In genomic region chr6:24968711-24969110, GRCh38 we compare ENCODE assay signal across 18 cellular contexts. TPM values are rescaled to one million over a fixed set of nuclear protein-coding genes. Genes with fewer than 3 reads are reported as not detected.
DNase-seq lines count a peak whose midpoint lies in the region; ATAC-seq and TF ChIP-seq lines count a peak whose summit lies in the region.
"Had no signal": no experiment of that assay in that cellular context is flagged by ENCODE, and none has a peak within 500 bp of the region (broad histone marks: within the 10 kb centered on the region; RNA-seq: fewer than 3 reads in every experiment).

No MANE protein-coding gene starts in this region.

- peaks cover 12% of the 10 kb centered on the region; the same call in 1 of the 2 replicates for H3K4me1 ChIP-seq in GM23338 (ENCODE audit: insufficient read depth)
- H3K4me1 ChIP-seq in endodermal cell (ENCODE audit: control insufficient read depth, insufficient read depth, low read length) = no peaks in the 10 kb centered on the region
- H3K4me1 ChIP-seq: BLaER1 had no signal

- CTCF ChIA-PET in activated CD4-positive, alpha-beta T cell treated with anti-CD3 and anti-CD28 coated beads for 36 hours (lab: Charles Lee) = interaction anchor here (0.6 to 1.2 kb wide), 2 partner anchors 9 to 36 kb away, joined by 3 read pairs; no protein-coding TSS in a partner anchor

- H3K4me3 ChIP-seq in GM23338 (no peak overlapping the region), endodermal cell (ENCODE audit: low read length) (no peak overlapping the region)
- H3K4me3 ChIP-seq: BLaER1, K562, PC-9 had no signal

- ATAC-seq in activated CD4-positive, alpha-beta T cell treated with anti-CD3 and anti-CD28 coated beads for 36 hours = peak; percentile 49
- ATAC-seq in GM23338 = peak; percentile 50; the same call in 2 of the 3 replicates
- ATAC-seq in stimulated activated effector memory CD8-positive, alpha-beta T cell treated with anti-CD3 and anti-CD28 coated beads, Interleukin-12 subunit alpha, Interleukin-12 subunit beta, amount 100 ng/mL, for 72 hours = peak; percentile 88
- ATAC-seq: K562 had no signal

- H3K9me3 Mint-ChIP-seq in activated CD4-positive, alpha-beta T cell treated with anti-CD3 and anti-CD28 coated beads for 36 hours (ENCODE audit: low read depth) = peaks cover 6% of the 10 kb centered on the region
- H3K9me3 Mint-ChIP-seq in GM23338 (no peaks in the 10 kb centered on the region), endodermal cell (no peaks in the 10 kb centered on the region)
- H3K9me3 Mint-ChIP-seq in stimulated activated effector memory CD8-positive, alpha-beta T cell treated with anti-CD3 and anti-CD28 coated beads, Interleukin-12 subunit alpha, Interleukin-12 subunit beta, amount 100 ng/mL, for 72 hours = no peaks in the 10 kb centered on the region

- H3K9me2 ChIP-seq in GM23338 (ENCODE audit: insufficient read depth) = peaks cover 16% of the 10 kb centered on the region

- no peaks in the 10 kb centered on the region for H3F3A ChIP-seq in GM23338 (replicated peaks; ENCODE audit: low read depth)

- WGBS in endodermal cell (ENCODE audit: insufficient coverage in 1 of 2, insufficient read length in 1 of 2), 2 experiments = 89 to 97% methylated on average over 2 to 3 of the region's 3 CpGs

- peaks cover 68% of the 10 kb centered on the region for H3K4me1 Mint-ChIP-seq in activated CD4-positive, alpha-beta T cell treated with anti-CD3 and anti-CD28 coated beads for 36 hours
- H3K4me1 Mint-ChIP-seq in GM23338 = peaks cover 23% of the 10 kb centered on the region
- H3K4me1 Mint-ChIP-seq in endodermal cell = peaks cover 5% of the 10 kb centered on the region
- H3K4me1 Mint-ChIP-seq in stimulated activated effector memory CD8-positive, alpha-beta T cell treated with anti-CD3 and anti-CD28 coated beads, Interleukin-12 subunit alpha, Interleukin-12 subunit beta, amount 100 ng/mL, for 72 hours = peaks cover 68% of the 10 kb centered on the region

- peaks cover 4% of the 10 kb centered on the region for H3K36me3 Mint-ChIP-seq in activated CD4-positive, alpha-beta T cell treated with anti-CD3 and anti-CD28 coated beads for 36 hours (ENCODE audit: low read depth)
- H3K36me3 Mint-ChIP-seq in GM23338 (ENCODE audit: low read depth) (no peaks in the 10 kb centered on the region), endodermal cell (ENCODE audit: low read depth) (no peaks in the 10 kb centered on the region)
- peaks cover 4% of the 10 kb centered on the region for H3K36me3 Mint-ChIP-seq in stimulated activated effector memory CD8-positive, alpha-beta T cell treated with anti-CD3 and anti-CD28 coated beads, Interleukin-12 subunit alpha, Interleukin-12 subunit beta, amount 100 ng/mL, for 72 hours

- TF ChIP-seq CTCF in GM23338 (conservative IDR thresholded peaks at IDR 0.05; ENCODE audit: low read depth in 2 of 2) (no peak), endodermal cell (conservative IDR thresholded peaks at IDR 0.05) (no peak)

- no peak overlapping the region for H3K4me3 Mint-ChIP-seq in activated CD4-positive, alpha-beta T cell treated with anti-CD3 and anti-CD28 coated beads for 36 hours
- H3K4me3 Mint-ChIP-seq in GM23338 (no peak overlapping the region), endodermal cell (no peak overlapping the region)
- H3K4me3 Mint-ChIP-seq in stimulated activated effector memory CD8-positive, alpha-beta T cell treated with anti-CD3 and anti-CD28 coated beads, Interleukin-12 subunit alpha, Interleukin-12 subunit beta, amount 100 ng/mL, for 72 hours = no peak overlapping the region

- no peaks in the 10 kb centered on the region for H3K27me3 Mint-ChIP-seq in activated CD4-positive, alpha-beta T cell treated with anti-CD3 and anti-CD28 coated beads for 36 hours
- H3K27me3 Mint-ChIP-seq in GM23338 (ENCODE audit: insufficient read depth, low read depth, poor library complexity) (peaks cover 8% of the 10 kb centered on the region), endodermal cell (ENCODE audit: insufficient read depth) (no peaks in the 10 kb centered on the region)

- DNase-seq in activated CD4-positive, alpha-beta T cell treated with anti-CD3 and anti-CD28 coated beads for 36 hours = no peak
- DNase-seq in activated CD4-positive, alpha-beta T cell treated with anti-CD3 and anti-CD28 coated beads for 1 hour = no peak
- no peak for DNase-seq in GM23338 (ENCODE audit: low spot score)
- DNase-seq in endodermal cell = peak; percentile 48
- no peak for DNase-seq in stimulated activated effector memory CD8-positive, alpha-beta T cell treated with anti-CD3 and anti-CD28 coated beads, Interleukin-12 subunit alpha, Interleukin-12 subunit beta, amount 100 ng/mL, for 72 hours (ENCODE audit: low spot score in 2 of 2)
- DNase-seq in mucosa of gallbladder (ENCODE audit: low spot score) = no peak
- DNase-seq in GF-D8 (lab: John Stamatoyannopoulos, UW) = no peak
- no peak for DNase-seq in SW480 (ENCODE audit: low spot score)
- DNase-seq: 8988T, COR-L47, MV-4-11, NCI-H1436 treated with DMSO at 0.1 percent for 48 hours, NCI-H2081 treated with DMSO at 0.1 percent for 48 hours, NCI-H510A treated with DMSO at 0.1 percent for 48 hours, PC-9 had no signal

- no peak overlapping the region for H3K9ac ChIP-seq in endodermal cell (ENCODE audit: extremely low read depth, low read length, poor library complexity, severe bottlenecking)
- H3K9ac ChIP-seq: BLaER1 had no signal

- no peaks in the 10 kb centered on the region for H4K20me1 ChIP-seq in GM23338 (replicated peaks; ENCODE audit: insufficient read depth)
- H4K20me1 ChIP-seq: BLaER1 had no signal

- H3K27ac ChIP-seq in GM23338 (ENCODE audit: low read depth) (no peak overlapping the region), endodermal cell (ENCODE audit: low read depth, low read length) (no peak overlapping the region)
- H3K27ac ChIP-seq: BLaER1, PC-9 had no signal

- no peak overlapping the region for H3K27ac Mint-ChIP-seq in activated CD4-positive, alpha-beta T cell treated with anti-CD3 and anti-CD28 coated beads for 36 hours
- H3K27ac Mint-ChIP-seq in GM23338 = no peak overlapping the region
- no peak overlapping the region for H3K27ac Mint-ChIP-seq in endodermal cell
- peak overlapping the region; percentile 95 for H3K27ac Mint-ChIP-seq in stimulated activated effector memory CD8-positive, alpha-beta T cell treated with anti-CD3 and anti-CD28 coated beads, Interleukin-12 subunit alpha, Interleukin-12 subunit beta, amount 100 ng/mL, for 72 hours

- no peaks in the 10 kb centered on the region for H3K79me2 ChIP-seq in GM23338 (replicated peaks; ENCODE audit: insufficient read depth)

- H3K36me3 ChIP-seq in GM23338 (ENCODE audit: insufficient read depth) (no peaks in the 10 kb centered on the region), endodermal cell (ENCODE audit: control insufficient read depth, insufficient read depth, low read length) (no peaks in the 10 kb centered on the region)
- H3K36me3 ChIP-seq: BLaER1 had no signal

- H3K4me2 ChIP-seq in GM23338 = no peak overlapping the region
- H3K4me2 ChIP-seq: BLaER1, PC-9 had no signal

- intact Hi-C loops in activated CD4-positive, alpha-beta T cell treated with anti-CD3 and anti-CD28 coated beads for 36 hours (cut with DNase I, micrococcal nuclease) = no loop called here

- H3K27me3 ChIP-seq in GM23338 (ENCODE audit: insufficient read depth) (no peaks in the 10 kb centered on the region), endodermal cell (ENCODE audit: control insufficient read depth, insufficient read depth, low read length, poor library complexity, severe bottlenecking) (no peaks in the 10 kb centered on the region)
- H3K27me3 ChIP-seq: BLaER1 had no signal

- H2AFZ ChIP-seq in GM23338 = 0 out of 2 replicates have a peak overlapping the region, but pooled peaks have one; percentile 67
- H2AFZ ChIP-seq: PC-9 had no signal

- H3K9me3 ChIP-seq in endodermal cell (ENCODE audit: control insufficient read depth, low read length) = no peaks in the 10 kb centered on the region
- H3K9me3 ChIP-seq: BLaER1 had no signal

- POLR2A ChIA-PET in activated CD4-positive, alpha-beta T cell treated with anti-CD3 and anti-CD28 coated beads for 36 hours (lab: Charles Lee) = interaction anchor here (0.6 kb wide), 1 partner anchor 56 kb away, joined by 3 read pairs; no protein-coding TSS in a partner anchor

TF ChIP-seq in GM23338, 12 proteins besides CTCF, POLR2A, EP300 and RAD21 (continues in another document):
- TF ChIP-seq EZH2phosphoT487 (IDR thresholded peaks at IDR 0.05; ENCODE audit: unreplicated experiment) = no peak
- TF ChIP-seq ZNF331 (CRISPR knock-in tag; IDR thresholded peaks at IDR 0.05; ENCODE audit: low read depth) = no peak
- TF ChIP-seq EZH2 (IDR thresholded peaks at IDR 0.05; ENCODE audit: low read depth, unreplicated experiment) = no peak

RNA-seq across cellular contexts. Expression of gene RIPOR2, which starts 33.0 kb away (rescaled TPM):
- 10 to 100 TPM; 60.0 to 67.0 TPM for total RNA-seq in activated CD4-positive, alpha-beta T cell treated with anti-CD3 and anti-CD28 coated beads for 36 hours
- 22.5 TPM in 2 replicates for total RNA-seq in GM23338 (2014; rRNA removed; shearing (Covaris generic))
- polyA plus RNA-seq in GM23338 (2016; fragmentation: Nextera tagmentation; extraction: Ambion mirVana) = 8.8 and 9.5 TPM in 2 replicates
- 10 to 100 TPM in 1 of 2 donors, 1 to 10 TPM in 1; 9.3 to 10.4 TPM for total RNA-seq in endodermal cell
- polyA plus RNA-seq in endodermal cell (2013, experiment 1 of 2) = 7.0 TPM
- polyA plus RNA-seq in endodermal cell (2013, experiment 2 of 2) = 6.5 TPM
- total RNA-seq in mucosa of gallbladder = 3.2 TPM
- total RNA-seq: H4 had no signal
